In the genomic region with DNA sequence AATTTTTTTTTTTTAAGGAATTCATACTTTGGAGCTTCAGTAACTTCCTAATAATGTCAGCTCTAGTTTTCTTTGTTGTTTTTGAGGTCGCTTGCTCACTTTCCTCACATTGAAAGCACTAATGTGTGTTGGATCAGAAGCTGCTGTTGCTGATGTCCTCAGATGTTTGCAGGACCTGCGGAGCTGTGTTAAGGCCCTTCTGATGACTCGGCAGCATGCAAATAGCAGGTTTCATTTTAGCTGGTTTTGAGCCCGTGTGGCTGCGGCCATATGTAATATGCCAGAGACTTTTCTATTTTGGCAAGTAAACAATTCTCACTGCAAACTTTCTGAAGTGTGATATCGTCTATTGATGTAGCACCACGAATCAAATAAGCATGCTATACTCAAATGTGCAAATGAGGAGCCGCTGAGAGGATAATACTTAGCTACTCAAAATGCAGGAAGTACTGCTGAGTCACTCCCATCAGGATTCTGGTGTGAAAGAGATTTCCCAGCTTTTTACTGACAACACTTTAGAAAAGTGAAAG, we compare ENCODE assay signal across 1 cellular context.
A peak's percentile ranks its signal among the peaks of the same experiment; 100 is the strongest.
TF ChIP-seq lines count a peak whose summit lies in the region.

No MANE protein-coding gene starts in this region.

TF ChIP-seq in GM12878, 131 proteins besides CTCF, POLR2A, EP300 and RAD21 (continued from another document):
- TF ChIP-seq, protein P1, sequence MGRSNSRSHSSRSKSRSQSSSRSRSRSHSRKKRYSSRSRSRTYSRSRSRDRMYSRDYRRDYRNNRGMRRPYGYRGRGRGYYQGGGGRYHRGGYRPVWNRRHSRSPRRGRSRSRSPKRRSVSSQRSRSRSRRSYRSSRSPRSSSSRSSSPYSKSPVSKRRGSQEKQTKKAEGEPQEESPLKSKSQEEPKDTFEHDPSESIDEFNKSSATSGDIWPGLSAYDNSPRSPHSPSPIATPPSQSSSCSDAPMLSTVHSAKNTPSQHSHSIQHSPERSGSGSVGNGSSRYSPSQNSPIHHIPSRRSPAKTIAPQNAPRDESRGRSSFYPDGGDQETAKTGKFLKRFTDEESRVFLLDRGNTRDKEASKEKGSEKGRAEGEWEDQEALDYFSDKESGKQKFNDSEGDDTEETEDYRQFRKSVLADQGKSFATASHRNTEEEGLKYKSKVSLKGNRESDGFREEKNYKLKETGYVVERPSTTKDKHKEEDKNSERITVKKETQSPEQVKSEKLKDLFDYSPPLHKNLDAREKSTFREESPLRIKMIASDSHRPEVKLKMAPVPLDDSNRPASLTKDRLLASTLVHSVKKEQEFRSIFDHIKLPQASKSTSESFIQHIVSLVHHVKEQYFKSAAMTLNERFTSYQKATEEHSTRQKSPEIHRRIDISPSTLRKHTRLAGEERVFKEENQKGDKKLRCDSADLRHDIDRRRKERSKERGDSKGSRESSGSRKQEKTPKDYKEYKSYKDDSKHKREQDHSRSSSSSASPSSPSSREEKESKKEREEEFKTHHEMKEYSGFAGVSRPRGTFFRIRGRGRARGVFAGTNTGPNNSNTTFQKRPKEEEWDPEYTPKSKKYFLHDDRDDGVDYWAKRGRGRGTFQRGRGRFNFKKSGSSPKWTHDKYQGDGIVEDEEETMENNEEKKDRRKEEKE (IDR thresholded peaks at IDR 0.05) = no peak
- no peak for TF ChIP-seq SIX5 (IDR thresholded peaks at IDR 0.05; ENCODE audit: low read depth, low read length, severe bottlenecking)
- TF ChIP-seq BCL11A (IDR thresholded peaks at IDR 0.05; ENCODE audit: low read depth, low read length) = no peak
- no peak for TF ChIP-seq KAT2A (conservative IDR thresholded peaks at IDR 0.05; ENCODE audit: control insufficient read depth, low read depth, low read length)
- peak; percentile 44; the same call in 1 of the 3 replicates for TF ChIP-seq POU2F2 (IDR thresholded peaks at IDR 0.05; ENCODE audit: borderline replicate concordance, low read depth, low read length)
- TF ChIP-seq YY1 (IDR thresholded peaks at IDR 0.05; ENCODE audit: low read depth, low read length) = peak; percentile 58
- TF ChIP-seq, protein P2, sequence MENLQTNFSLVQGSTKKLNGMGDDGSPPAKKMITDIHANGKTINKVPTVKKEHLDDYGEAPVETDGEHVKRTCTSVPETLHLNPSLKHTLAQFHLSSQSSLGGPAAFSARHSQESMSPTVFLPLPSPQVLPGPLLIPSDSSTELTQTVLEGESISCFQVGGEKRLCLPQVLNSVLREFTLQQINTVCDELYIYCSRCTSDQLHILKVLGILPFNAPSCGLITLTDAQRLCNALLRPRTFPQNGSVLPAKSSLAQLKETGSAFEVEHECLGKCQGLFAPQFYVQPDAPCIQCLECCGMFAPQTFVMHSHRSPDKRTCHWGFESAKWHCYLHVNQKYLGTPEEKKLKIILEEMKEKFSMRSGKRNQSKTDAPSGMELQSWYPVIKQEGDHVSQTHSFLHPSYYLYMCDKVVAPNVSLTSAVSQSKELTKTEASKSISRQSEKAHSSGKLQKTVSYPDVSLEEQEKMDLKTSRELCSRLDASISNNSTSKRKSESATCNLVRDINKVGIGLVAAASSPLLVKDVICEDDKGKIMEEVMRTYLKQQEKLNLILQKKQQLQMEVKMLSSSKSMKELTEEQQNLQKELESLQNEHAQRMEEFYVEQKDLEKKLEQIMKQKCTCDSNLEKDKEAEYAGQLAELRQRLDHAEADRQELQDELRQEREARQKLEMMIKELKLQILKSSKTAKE (IDR thresholded peaks at IDR 0.05; ENCODE audit: low read depth, poor library complexity, severe bottlenecking) = no peak
